8 cellular contexts compared by ENCODE assay signal in genomic region chr15:57732526-57733331, GRCh38. TPM values are rescaled to one million over a fixed set of nuclear protein-coding genes. Genes with fewer than 3 reads are reported as not detected.
A peak's percentile ranks its signal among the peaks of the same experiment; 100 is the strongest.
DNase-seq lines count a peak whose midpoint lies in the region; ATAC-seq, FAIRE-seq and TF ChIP-seq lines count a peak whose summit lies in the region.

No MANE protein-coding gene starts in this region.

- dilution Hi-C loops in endothelial cell of umbilical vein (cut with MboI; ENCODE audit: extremely low pct_ligation_motif_present, low sequenced_read_pairs), result no loop called here

- peak; percentile 97 for FAIRE-seq in endothelial cell of umbilical vein (lab: Jason Lieb, UNC)

- peaks cover 10% of the 10 kb centered on the region for H3K4me1 ChIP-seq in endothelial cell of umbilical vein (ENCODE audit: control insufficient read depth, extremely low read depth, insufficient read depth, low read length)

- POLR2A ChIA-PET in activated CD4-positive, alpha-beta T cell treated with anti-CD3 and anti-CD28 coated beads, Interleukin-2, amount 10 ng/mL, durations not matched to agents 7 days and 5 days (lab: Charles Lee), result no interaction called here
- POLR2A ChIA-PET in endothelial cell of umbilical vein (lab: Charles Lee), result no interaction called here
- POLR2A ChIA-PET in naive thymus-derived CD8-positive, alpha-beta T cell (lab: Charles Lee), result no interaction called here

- TF ChIP-seq CTCF in endothelial cell of umbilical vein (IDR thresholded peaks at IDR 0.05; ENCODE audit: extremely low read depth in 1 of 2, insufficient read depth in 1 of 2, low read depth in 1 of 2, low read length in 2 of 2), result peak; percentile 78 to 89
- TF ChIP-seq CTCF in type B pancreatic cell (conservative IDR thresholded peaks at IDR 0.05), result peak; percentile 95

- no TSS peak for BruUV-seq in endothelial cell of umbilical vein (replicated peaks; lab: Mats Ljungman, UMichigan)

- peak in 1 of 2 donors; percentile 46 for ATAC-seq in naive thymus-derived CD8-positive, alpha-beta T cell

- peaks cover 6% of the 10 kb centered on the region for H3K4me1 Mint-ChIP-seq in activated CD4-positive, alpha-beta T cell treated with anti-CD3 and anti-CD28 coated beads, Interleukin-2, amount 10 ng/mL, durations not matched to agents 7 days and 5 days
- peaks cover 0 to 9% (median 3%) of the 10 kb centered on the region in 4 donors for H3K4me1 Mint-ChIP-seq in naive thymus-derived CD8-positive, alpha-beta T cell
- H3K4me1 Mint-ChIP-seq in type B pancreatic cell (ENCODE audit: unreplicated experiment), result peaks cover 29% of the 10 kb centered on the region

- H3K27me3 ChIP-seq in endothelial cell of umbilical vein (ENCODE audit: control insufficient read depth in 2 of 2, insufficient read depth in 2 of 2, low read length in 2 of 2), result no peaks in the 10 kb centered on the region

- H3K36me3 Mint-ChIP-seq in activated CD4-positive, alpha-beta T cell treated with anti-CD3 and anti-CD28 coated beads, Interleukin-2, amount 10 ng/mL, durations not matched to agents 7 days and 5 days (ENCODE audit: low read depth), result no peaks in the 10 kb centered on the region
- H3K36me3 Mint-ChIP-seq in naive thymus-derived CD8-positive, alpha-beta T cell, result peaks cover 3 to 8% (median 6%) of the 10 kb centered on the region in 3 donors
- H3K36me3 Mint-ChIP-seq in type B pancreatic cell, result no peaks in the 10 kb centered on the region

- H3K27ac ChIP-seq in endothelial cell of umbilical vein (ENCODE audit: insufficient read depth, low read depth, low read length), result no peak overlapping the region

- no peaks in the 10 kb centered on the region for H3K36me3 ChIP-seq in endothelial cell of umbilical vein (ENCODE audit: control insufficient read depth in 2 of 2, extremely low read depth in 1 of 2, insufficient read depth in 2 of 2, low read length in 2 of 2)

- no peak overlapping the region for H3K27ac Mint-ChIP-seq in activated CD4-positive, alpha-beta T cell treated with anti-CD3 and anti-CD28 coated beads, Interleukin-2, amount 10 ng/mL, durations not matched to agents 7 days and 5 days
- no peak overlapping the region for H3K27ac Mint-ChIP-seq in naive thymus-derived CD8-positive, alpha-beta T cell
- H3K27ac Mint-ChIP-seq in type B pancreatic cell, result no peak overlapping the region

- intact Hi-C loops in endothelial cell of umbilical vein (cut with micrococcal nuclease), result loop anchor here (1.0 to 5.0 kb wide), 4 partner anchors 66 to 450 kb away; no protein-coding TSS in a partner anchor

- H2AFZ ChIP-seq in endothelial cell of umbilical vein (ENCODE audit: low read depth, low read length), result no peak overlapping the region

- CTCF ChIA-PET in activated CD4-positive, alpha-beta T cell treated with anti-CD3 and anti-CD28 coated beads, Interleukin-2, amount 10 ng/mL, durations not matched to agents 7 days and 5 days (lab: Charles Lee), result interaction anchor here (1.0 to 2.2 kb wide), 11 partner anchors 9 to 338 kb away, joined by 3 to 11 read pairs (median 5); partner anchors contain the start of gene POLR2M
- CTCF ChIA-PET in endothelial cell of umbilical vein (lab: Charles Lee), result interaction anchor here (0.6 to 7.0 kb wide), 54 partner anchors 11 to 460 kb away, joined by 3 to 98 read pairs (median 6); partner anchors contain the start of genes ALDH1A2 and POLR2M

- no peaks in the 10 kb centered on the region for H3K9me3 Mint-ChIP-seq in activated CD4-positive, alpha-beta T cell treated with anti-CD3 and anti-CD28 coated beads, Interleukin-2, amount 10 ng/mL, durations not matched to agents 7 days and 5 days
- H3K9me3 Mint-ChIP-seq in naive thymus-derived CD8-positive, alpha-beta T cell, result peaks cover 0 to 5% (median 0%) of the 10 kb centered on the region in 9 donors
- peaks cover 5% of the 10 kb centered on the region for H3K9me3 Mint-ChIP-seq in type B pancreatic cell

- H3K9me3 ChIP-seq in endothelial cell of umbilical vein (replicated peaks; ENCODE audit: control insufficient read depth, insufficient read depth, low read length), result no peaks in the 10 kb centered on the region

- peak; percentile 34 for DNase-seq in activated gamma-delta T cell treated with Interleukin-2 at 50 U/mL for 16 hours
- no peak for DNase-seq in activated gamma-delta T cell (lab: John Stamatoyannopoulos, UW)
- peak; percentile 26 for DNase-seq in NCI-H2029 (lab: John Stamatoyannopoulos, UW)
- DNase-seq in activated CD4-positive, alpha-beta T cell treated with anti-CD3 and anti-CD28 coated beads, Interleukin-2, amount 10 ng/mL, durations not matched to agents 7 days and 5 days, result peak; percentile 60
- peak; percentile 79 for DNase-seq in endothelial cell of umbilical vein (ENCODE audit: low read depth, low spot score)
- peak in 7 of 10 donors; percentile 11 to 40 (median 32) for DNase-seq in naive thymus-derived CD8-positive, alpha-beta T cell
- DNase-seq in type B pancreatic cell (ENCODE audit: extremely low spot score, unreplicated experiment), result no peak
- DNase-seq in NCI-H187 (lab: John Stamatoyannopoulos, UW), result no peak

- peak overlapping the region; percentile 66 for H3K4me2 ChIP-seq in endothelial cell of umbilical vein (ENCODE audit: insufficient read depth, low read length)

- no peak overlapping the region for H3K9ac ChIP-seq in endothelial cell of umbilical vein (replicated peaks; ENCODE audit: extremely low read depth, insufficient read depth, low read length)

- H3K4me3 Mint-ChIP-seq in activated CD4-positive, alpha-beta T cell treated with anti-CD3 and anti-CD28 coated beads, Interleukin-2, amount 10 ng/mL, durations not matched to agents 7 days and 5 days, result no peak overlapping the region
- no peak overlapping the region for H3K4me3 Mint-ChIP-seq in naive thymus-derived CD8-positive, alpha-beta T cell
- no peak overlapping the region for H3K4me3 Mint-ChIP-seq in type B pancreatic cell

- no peaks in the 10 kb centered on the region for H3K9me1 ChIP-seq in endothelial cell of umbilical vein (replicated peaks; ENCODE audit: control insufficient read depth, extremely low read depth, insufficient read depth, low read length)

- no peaks in the 10 kb centered on the region for H3K27me3 Mint-ChIP-seq in activated CD4-positive, alpha-beta T cell treated with anti-CD3 and anti-CD28 coated beads, Interleukin-2, amount 10 ng/mL, durations not matched to agents 7 days and 5 days
- no peaks in the 10 kb centered on the region for H3K27me3 Mint-ChIP-seq in naive thymus-derived CD8-positive, alpha-beta T cell
- H3K27me3 Mint-ChIP-seq in type B pancreatic cell, result no peaks in the 10 kb centered on the region

- H3K79me2 ChIP-seq in endothelial cell of umbilical vein (ENCODE audit: control insufficient read depth, insufficient read depth, low read length), result no peaks in the 10 kb centered on the region

- no peak for TF ChIP-seq POLR2A in endothelial cell of umbilical vein (IDR thresholded peaks at IDR 0.05; ENCODE audit: low read depth, low read length)

- no peaks in the 10 kb centered on the region for H4K20me1 ChIP-seq in endothelial cell of umbilical vein (replicated peaks; ENCODE audit: control insufficient read depth, extremely low read depth, insufficient read depth, low read length)

- peak overlapping the region in 1 of 3 experiments; percentile 15 for H3K4me3 ChIP-seq in endothelial cell of umbilical vein (replicated peaks in 1 of 3; ENCODE audit: insufficient read depth in 1 of 3, low read depth in 1 of 3, low read length in 3 of 3)

TF ChIP-seq in endothelial cell of umbilical vein, 7 proteins besides CTCF, POLR2A, EP300 and RAD21:
- TF ChIP-seq FOS (IDR thresholded peaks at IDR 0.05; ENCODE audit: borderline replicate concordance, insufficient read depth, low read length) (peak; percentile 31), GATA2 (IDR thresholded peaks at IDR 0.05; ENCODE audit: insufficient read depth, insufficient read length, low read depth, low read length) (peak; percentile 91), EZH2 (IDR thresholded peaks at IDR 0.05; ENCODE audit: borderline replicate concordance, low read depth, low read length, severe bottlenecking) (no peak)

RNA-seq across cellular contexts. Expression of gene POLR2M, which starts 26.2 kb away (rescaled TPM):
- 10 to 100 TPM; 61.6 to 63.8 TPM for total RNA-seq in activated CD4-positive, alpha-beta T cell treated with anti-CD3 and anti-CD28 coated beads, Interleukin-2, amount 10 ng/mL, durations not matched to agents 7 days and 5 days
- total RNA-seq in endothelial cell of umbilical vein, result 42.5 and 50.6 TPM in 2 replicates
- polyA plus RNA-seq in endothelial cell of umbilical vein, result 38.4 and 68.2 TPM in 2 replicates
- polyA plus RNA-seq in endothelial cell of umbilical vein (2011; cell fraction: cytosol; rRNA removed), result 42.5 and 67.4 TPM in 2 replicates
- polyA plus RNA-seq in endothelial cell of umbilical vein (2011; cell fraction: nucleus; rRNA removed), result 34.7 and 45.1 TPM in 2 replicates
- 24.9 and 27.9 TPM in 2 replicates for polyA plus RNA-seq in endothelial cell of umbilical vein (2012)
- polyA minus RNA-seq in endothelial cell of umbilical vein, result 46.0 and 74.4 TPM in 2 replicates
- 80.5 TPM for polyA minus RNA-seq in endothelial cell of umbilical vein (2011; cell fraction: cytosol; rRNA and poly(A)+ RNA removed)
- polyA minus RNA-seq in endothelial cell of umbilical vein (2011; cell fraction: nucleus; rRNA and poly(A)+ RNA removed), result 42.3 and 67.3 TPM in 2 replicates
- total RNA-seq in naive thymus-derived CD8-positive, alpha-beta T cell, result 100 to 1,000 TPM; 106 to 114 TPM
- 10 to 100 TPM; 46.0 to 56.7 (median 52.0) TPM for polyA plus RNA-seq in naive thymus-derived CD8-positive, alpha-beta T cell
- total RNA-seq in type B pancreatic cell (ENCODE audit: low replicate concordance), result 50.7 and 76.4 TPM in 2 replicates

Comparison
In these comparisons a context has a peak if more than half of its experiments do, and no peak if none do; other contexts are left out.
1. DNase-seq: peak in activated gamma-delta T cell treated with Interleukin-2 at 50 U/mL for 16 hours (single experiment), NCI-H2029 (single experiment), activated CD4-positive, alpha-beta T cell treated with anti-CD3 and anti-CD28 coated beads, Interleukin-2, amount 10 ng/mL, durations not matched to agents 7 days and 5 days (single experiment), endothelial cell of umbilical vein (single experiment) and naive thymus-derived CD8-positive, alpha-beta T cell (7 of 10); none in activated gamma-delta T cell (single experiment), type B pancreatic cell (single experiment) and NCI-H187 (0 of 2).